In genomic region chr6:3478341-3478740, GRCh38 we compare ENCODE assay signal across 7 cellular contexts.
"Had no signal": no experiment of that assay in that cellular context is flagged by ENCODE, and none has a peak within 500 bp of the region (broad histone marks: within the 10 kb centered on the region; RNA-seq: fewer than 3 reads in every experiment).

No MANE protein-coding gene starts in this region.

- H3K4me3 Mint-ChIP-seq: HFFc6, IgD-negative memory B cell had no signal

- H3K4me3 ChIP-seq: GM23248, HAP-1 had no signal

- H3K27ac ChIP-seq: GM23248, HL-60 had no signal

- H2AFZ ChIP-seq: GM23248 had no signal

- H3K9ac ChIP-seq: GM23248 had no signal

- H3K4me1 Mint-ChIP-seq: IgD-negative memory B cell had no signal

- H3K4me1 ChIP-seq: HAP-1 had no signal

- H3K36me3 ChIP-seq: HAP-1 had no signal

- H3K27ac Mint-ChIP-seq: HFFc6, IgD-negative memory B cell had no signal

- DNase-seq: GM23248, GOT3, H7, HFFc6 had no signal

- H3K36me3 Mint-ChIP-seq: IgD-negative memory B cell had no signal
